8 cellular contexts compared by ENCODE assay signal in genomic region chr4:56506110-56506705, GRCh38. TPM values are rescaled to one million over a fixed set of nuclear protein-coding genes. Genes with fewer than 3 reads are reported as not detected.
A peak's percentile ranks its signal among the peaks of the same experiment; 100 is the strongest.
DNase-seq lines count a peak whose midpoint lies in the region; ATAC-seq and FAIRE-seq lines count a peak whose summit lies in the region.

No MANE protein-coding gene starts in this region.

- peak overlapping the region; percentile 78 for H3K27ac Mint-ChIP-seq in activated T-helper 17 cell treated with anti-CD3 and anti-CD28 coated beads, Interleukin-2, amount 50 U/mL, for 72 hours

- H3K4me1 Mint-ChIP-seq in activated T-helper 17 cell treated with anti-CD3 and anti-CD28 coated beads, Interleukin-2, amount 50 U/mL, for 72 hours, result peaks cover 3% of the 10 kb centered on the region

- H3K36me3 Mint-ChIP-seq in activated T-helper 17 cell treated with anti-CD3 and anti-CD28 coated beads, Interleukin-2, amount 50 U/mL, for 72 hours (ENCODE audit: low read depth), result peaks cover 32% of the 10 kb centered on the region

- no peaks in the 10 kb centered on the region for H3K9me3 ChIP-seq in iPS-18c (ENCODE audit: control insufficient read depth, insufficient read depth, low read length)

- DNase-seq in NCI-H510A treated with DMSO at 0.1 percent for 48 hours (lab: John Stamatoyannopoulos, UW) (peak; percentile 71), NCI-H510A (lab: John Stamatoyannopoulos, UW) (no peak), RCC 7860 (ENCODE audit: low spot score) (no peak), UCSD-AML1 (lab: John Stamatoyannopoulos, UW; ENCODE audit: unreplicated experiment) (no peak)
- peak; percentile 12 for DNase-seq in stimulated activated naive CD8-positive, alpha-beta T cell treated with anti-CD3 and anti-CD28 coated beads, Interleukin-15, Interleukin-2, amounts not matched to agents 100 U/mL and 50 U/mL, for 24 hours

- ATAC-seq in activated T-helper 17 cell treated with anti-CD3 and anti-CD28 coated beads, Interleukin-2, amount 50 U/mL, for 72 hours (replicated peaks), result peak; percentile 31
- no peak for ATAC-seq in stimulated activated naive CD8-positive, alpha-beta T cell treated with anti-CD3 and anti-CD28 coated beads, Interleukin-15, Interleukin-2, amounts not matched to agents 100 U/mL and 50 U/mL, for 24 hours
- ATAC-seq in HG03108 (IDR thresholded peaks at IDR 0.05; ENCODE audit: unreplicated experiment), result no peak

- no peaks in the 10 kb centered on the region for H3K27me3 Mint-ChIP-seq in activated T-helper 17 cell treated with anti-CD3 and anti-CD28 coated beads, Interleukin-2, amount 50 U/mL, for 72 hours

- peak overlapping the region; percentile 81 for H3K4me3 Mint-ChIP-seq in activated T-helper 17 cell treated with anti-CD3 and anti-CD28 coated beads, Interleukin-2, amount 50 U/mL, for 72 hours

- peak overlapping the region; percentile 57 for H3K4me3 ChIP-seq in iPS-18c (ENCODE audit: insufficient read depth, low read depth, low read length)

- FAIRE-seq in RCC 7860 (lab: Jason Lieb, UNC), result no peak

- no peaks in the 10 kb centered on the region for H3K9me3 Mint-ChIP-seq in activated T-helper 17 cell treated with anti-CD3 and anti-CD28 coated beads, Interleukin-2, amount 50 U/mL, for 72 hours

RNA-seq across cellular contexts. Expression of gene ARL9, which starts 0.6 kb away (rescaled TPM):
- total RNA-seq in activated T-helper 17 cell treated with anti-CD3 and anti-CD28 coated beads, Interleukin-2, amount 50 U/mL, for 72 hours, result under 1 TPM; 0.24 to 0.37 TPM

RNA-seq across cellular contexts. Expression of gene SRP72, which starts 38.8 kb away (rescaled TPM):
- total RNA-seq in activated T-helper 17 cell treated with anti-CD3 and anti-CD28 coated beads, Interleukin-2, amount 50 U/mL, for 72 hours, result 100 to 1,000 TPM; 125 to 162 TPM

Comparison
In these comparisons a context has a peak if more than half of its experiments do, and no peak if none do; other contexts are left out.
1. DNase-seq: peak in NCI-H510A treated with DMSO at 0.1 percent for 48 hours (single experiment) and stimulated activated naive CD8-positive, alpha-beta T cell treated with anti-CD3 and anti-CD28 coated beads, Interleukin-15, Interleukin-2, amounts not matched to agents 100 U/mL and 50 U/mL, for 24 hours (single experiment); none in NCI-H510A (single experiment), RCC 7860 (single experiment) and UCSD-AML1 (single experiment).